ENCODE assay signal across 1 cellular context in the genomic region with DNA sequence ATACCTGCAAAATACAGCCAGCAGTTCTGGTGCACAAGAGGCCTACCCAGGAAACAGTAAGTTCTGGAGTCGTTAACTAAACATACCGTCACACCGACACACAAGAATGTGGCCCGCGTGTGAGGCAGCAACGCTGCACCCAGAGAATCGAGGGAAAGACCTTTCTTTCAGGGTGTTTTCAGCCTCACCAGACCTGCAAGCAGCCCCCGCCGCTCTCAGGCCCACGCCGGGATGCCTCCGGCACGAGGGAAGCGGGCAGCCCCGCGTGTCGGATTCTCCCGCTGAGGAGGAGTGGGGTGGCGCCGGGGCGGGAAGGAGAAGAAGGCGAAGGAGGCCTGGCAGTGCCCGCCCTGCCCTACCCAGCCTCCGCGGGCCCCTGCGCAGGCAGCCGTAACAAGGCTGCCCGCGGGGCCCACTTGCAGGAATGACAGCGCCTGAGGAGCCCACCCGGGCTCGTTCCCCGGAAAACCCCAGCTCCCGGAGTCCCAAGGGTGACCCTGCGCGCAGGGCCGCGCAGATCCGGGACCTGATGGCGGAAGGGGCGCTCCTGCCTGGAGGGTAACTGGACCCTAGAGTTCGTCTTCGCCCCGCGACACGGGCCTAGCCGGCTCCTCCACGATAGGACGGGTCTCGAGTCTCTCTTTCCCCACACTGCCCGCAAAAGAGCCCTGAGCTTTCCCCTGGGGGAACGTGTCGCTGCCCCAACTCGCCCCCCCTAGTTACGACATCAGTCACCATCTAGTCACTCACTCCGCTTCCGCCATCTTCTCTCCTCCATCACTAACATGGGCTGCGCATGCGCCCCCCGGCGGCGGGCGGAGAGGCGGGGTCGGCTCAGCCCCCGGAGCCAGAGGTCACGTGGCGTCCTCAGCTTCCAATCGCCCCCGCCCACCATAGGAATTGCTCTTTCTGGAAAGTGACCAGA.
A peak's percentile ranks its signal among the peaks of the same experiment; 100 is the strongest.
TF ChIP-seq lines count a peak whose summit lies in the region.

A gene with protein sequence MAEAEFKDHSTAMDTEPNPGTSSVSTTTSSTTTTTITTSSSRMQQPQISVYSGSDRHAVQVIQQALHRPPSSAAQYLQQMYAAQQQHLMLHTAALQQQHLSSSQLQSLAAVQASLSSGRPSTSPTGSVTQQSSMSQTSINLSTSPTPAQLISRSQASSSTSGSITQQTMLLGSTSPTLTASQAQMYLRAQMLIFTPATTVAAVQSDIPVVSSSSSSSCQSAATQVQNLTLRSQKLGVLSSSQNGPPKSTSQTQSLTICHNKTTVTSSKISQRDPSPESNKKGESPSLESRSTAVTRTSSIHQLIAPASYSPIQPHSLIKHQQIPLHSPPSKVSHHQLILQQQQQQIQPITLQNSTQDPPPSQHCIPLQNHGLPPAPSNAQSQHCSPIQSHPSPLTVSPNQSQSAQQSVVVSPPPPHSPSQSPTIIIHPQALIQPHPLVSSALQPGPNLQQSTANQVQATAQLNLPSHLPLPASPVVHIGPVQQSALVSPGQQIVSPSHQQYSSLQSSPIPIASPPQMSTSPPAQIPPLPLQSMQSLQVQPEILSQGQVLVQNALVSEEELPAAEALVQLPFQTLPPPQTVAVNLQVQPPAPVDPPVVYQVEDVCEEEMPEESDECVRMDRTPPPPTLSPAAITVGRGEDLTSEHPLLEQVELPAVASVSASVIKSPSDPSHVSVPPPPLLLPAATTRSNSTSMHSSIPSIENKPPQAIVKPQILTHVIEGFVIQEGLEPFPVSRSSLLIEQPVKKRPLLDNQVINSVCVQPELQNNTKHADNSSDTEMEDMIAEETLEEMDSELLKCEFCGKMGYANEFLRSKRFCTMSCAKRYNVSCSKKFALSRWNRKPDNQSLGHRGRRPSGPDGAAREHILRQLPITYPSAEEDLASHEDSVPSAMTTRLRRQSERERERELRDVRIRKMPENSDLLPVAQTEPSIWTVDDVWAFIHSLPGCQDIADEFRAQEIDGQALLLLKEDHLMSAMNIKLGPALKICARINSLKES (minus strand): TSS at position 782 of the 925 bp plus-strand sequence. CDS start 18 bp downstream, at position 764.

TF ChIP-seq in H1, 55 proteins besides CTCF, POLR2A, EP300 and RAD21 (continued from another document):
- TF ChIP-seq TAF7 (optimal IDR thresholded peaks at IDR 0.05; ENCODE audit: borderline replicate concordance, low read depth, low read length) = peak; percentile 53
